In genomic region chr17:31843382-31843780, GRCh38 we compare ENCODE assay signal across 1 cellular context.
TF ChIP-seq lines count a peak whose summit lies in the region.

No MANE protein-coding gene starts in this region.

TF ChIP-seq in SK-N-SH treated with all-trans-retinoic acid at 6 μM for 48 hours, 23 proteins besides CTCF, POLR2A, EP300 and RAD21 (continued from another document):
- TF ChIP-seq BACH2 (CRISPR knock-in tag; IDR thresholded peaks at IDR 0.05; ENCODE audit: borderline replicate concordance) = no peak
- TF ChIP-seq ZNF565 (CRISPR knock-in tag; conservative IDR thresholded peaks at IDR 0.05; ENCODE audit: low read depth) = no peak
- TF ChIP-seq ZNF8 (CRISPR knock-in tag; IDR thresholded peaks at IDR 0.05) = no peak
- TF ChIP-seq GLIS3 (CRISPR knock-in tag; IDR thresholded peaks at IDR 0.05) = no peak
